1 cellular context compared by ENCODE assay signal in the genomic region with DNA sequence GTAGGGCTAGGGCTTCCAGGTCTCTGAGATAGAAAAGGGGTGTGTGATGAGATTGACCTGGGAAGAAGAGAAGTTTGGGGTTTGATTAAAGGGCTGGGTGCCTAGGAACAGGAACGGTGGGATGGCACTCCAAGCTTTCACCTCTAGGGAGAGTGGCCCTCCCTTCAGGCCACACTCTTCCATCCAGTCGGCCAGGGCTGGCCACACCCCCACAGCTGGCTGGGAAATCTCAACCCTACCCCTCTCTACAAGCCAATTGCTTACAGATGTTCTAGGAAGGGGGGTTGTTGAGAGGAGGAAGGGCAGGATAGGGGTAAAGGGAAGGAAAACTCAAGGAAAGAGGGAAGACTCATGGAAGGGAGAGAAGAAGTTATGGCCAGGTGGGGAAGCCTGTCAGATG.
A peak's percentile ranks its signal among the peaks of the same experiment; 100 is the strongest.
TF ChIP-seq lines count a peak whose summit lies in the region.

No MANE protein-coding gene starts in this region.

TF ChIP-seq in K562, 482 proteins besides CTCF, POLR2A, EP300 and RAD21:
- TF ChIP-seq IRF2 (CRISPR knock-in tag; IDR thresholded peaks at IDR 0.05) (no peak), U2AF2 (optimal IDR thresholded peaks at IDR 0.05; ENCODE audit: low read depth, low read length) (no peak), SMAD2 (IDR thresholded peaks at IDR 0.05; ENCODE audit: low read depth, low read length) (no peak), CSDE1 (IDR thresholded peaks at IDR 0.05) (no peak), GABPB2 (CRISPR knock-in tag; conservative IDR thresholded peaks at IDR 0.05) (no peak), ZNF263 (CRISPR knock-in tag; IDR thresholded peaks at IDR 0.05; ENCODE audit: borderline replicate concordance) (no peak), ZNF436 (CRISPR knock-in tag; IDR thresholded peaks at IDR 0.05) (no peak), ZNF354B (CRISPR knock-in tag; IDR thresholded peaks at IDR 0.05) (no peak), CBFB (CRISPR knock-in tag; IDR thresholded peaks at IDR 0.05) (no peak), XRCC5 (IDR thresholded peaks at IDR 0.05; ENCODE audit: low read depth, low read length) (no peak)
- TF ChIP-seq, protein P1, sequence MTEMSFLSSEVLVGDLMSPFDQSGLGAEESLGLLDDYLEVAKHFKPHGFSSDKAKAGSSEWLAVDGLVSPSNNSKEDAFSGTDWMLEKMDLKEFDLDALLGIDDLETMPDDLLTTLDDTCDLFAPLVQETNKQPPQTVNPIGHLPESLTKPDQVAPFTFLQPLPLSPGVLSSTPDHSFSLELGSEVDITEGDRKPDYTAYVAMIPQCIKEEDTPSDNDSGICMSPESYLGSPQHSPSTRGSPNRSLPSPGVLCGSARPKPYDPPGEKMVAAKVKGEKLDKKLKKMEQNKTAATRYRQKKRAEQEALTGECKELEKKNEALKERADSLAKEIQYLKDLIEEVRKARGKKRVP (CRISPR knock-in tag; IDR thresholded peaks at IDR 0.05), result no peak
- TF ChIP-seq, protein P2, sequence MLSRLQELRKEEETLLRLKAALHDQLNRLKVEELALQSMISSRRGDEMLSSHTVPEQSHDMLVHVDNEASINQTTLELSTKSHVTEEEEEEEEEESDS (CRISPR knock-in tag; IDR thresholded peaks at IDR 0.05), result no peak
- TF ChIP-seq, protein P3, sequence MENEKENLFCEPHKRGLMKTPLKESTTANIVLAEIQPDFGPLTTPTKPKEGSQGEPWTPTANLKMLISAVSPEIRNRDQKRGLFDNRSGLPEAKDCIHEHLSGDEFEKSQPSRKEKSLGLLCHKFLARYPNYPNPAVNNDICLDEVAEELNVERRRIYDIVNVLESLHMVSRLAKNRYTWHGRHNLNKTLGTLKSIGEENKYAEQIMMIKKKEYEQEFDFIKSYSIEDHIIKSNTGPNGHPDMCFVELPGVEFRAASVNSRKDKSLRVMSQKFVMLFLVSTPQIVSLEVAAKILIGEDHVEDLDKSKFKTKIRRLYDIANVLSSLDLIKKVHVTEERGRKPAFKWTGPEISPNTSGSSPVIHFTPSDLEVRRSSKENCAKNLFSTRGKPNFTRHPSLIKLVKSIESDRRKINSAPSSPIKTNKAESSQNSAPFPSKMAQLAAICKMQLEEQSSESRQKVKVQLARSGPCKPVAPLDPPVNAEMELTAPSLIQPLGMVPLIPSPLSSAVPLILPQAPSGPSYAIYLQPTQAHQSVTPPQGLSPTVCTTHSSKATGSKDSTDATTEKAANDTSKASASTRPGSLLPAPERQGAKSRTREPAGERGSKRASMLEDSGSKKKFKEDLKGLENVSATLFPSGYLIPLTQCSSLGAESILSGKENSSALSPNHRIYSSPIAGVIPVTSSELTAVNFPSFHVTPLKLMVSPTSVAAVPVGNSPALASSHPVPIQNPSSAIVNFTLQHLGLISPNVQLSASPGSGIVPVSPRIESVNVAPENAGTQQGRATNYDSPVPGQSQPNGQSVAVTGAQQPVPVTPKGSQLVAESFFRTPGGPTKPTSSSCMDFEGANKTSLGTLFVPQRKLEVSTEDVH (IDR thresholded peaks at IDR 0.05; ENCODE audit: low read depth, partially characterized antibody), result no peak
- TF ChIP-seq, protein P4, sequence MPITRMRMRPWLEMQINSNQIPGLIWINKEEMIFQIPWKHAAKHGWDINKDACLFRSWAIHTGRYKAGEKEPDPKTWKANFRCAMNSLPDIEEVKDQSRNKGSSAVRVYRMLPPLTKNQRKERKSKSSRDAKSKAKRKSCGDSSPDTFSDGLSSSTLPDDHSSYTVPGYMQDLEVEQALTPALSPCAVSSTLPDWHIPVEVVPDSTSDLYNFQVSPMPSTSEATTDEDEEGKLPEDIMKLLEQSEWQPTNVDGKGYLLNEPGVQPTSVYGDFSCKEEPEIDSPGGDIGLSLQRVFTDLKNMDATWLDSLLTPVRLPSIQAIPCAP (CRISPR knock-in tag; IDR thresholded peaks at IDR 0.05; ENCODE audit: borderline replicate concordance), result no peak
- TF ChIP-seq, protein P5, sequence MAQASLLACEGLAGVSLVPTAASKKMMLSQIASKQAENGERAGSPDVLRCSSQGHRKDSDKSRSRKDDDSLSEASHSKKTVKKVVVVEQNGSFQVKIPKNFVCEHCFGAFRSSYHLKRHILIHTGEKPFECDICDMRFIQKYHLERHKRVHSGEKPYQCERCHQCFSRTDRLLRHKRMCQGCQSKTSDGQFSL (CRISPR knock-in tag; IDR thresholded peaks at IDR 0.05), result peak; percentile 32; the same call in 1 of the 2 replicates
- TF ChIP-seq, protein P5 (tag; IDR thresholded peaks at IDR 0.05), result no peak
- TF ChIP-seq, protein P6, sequence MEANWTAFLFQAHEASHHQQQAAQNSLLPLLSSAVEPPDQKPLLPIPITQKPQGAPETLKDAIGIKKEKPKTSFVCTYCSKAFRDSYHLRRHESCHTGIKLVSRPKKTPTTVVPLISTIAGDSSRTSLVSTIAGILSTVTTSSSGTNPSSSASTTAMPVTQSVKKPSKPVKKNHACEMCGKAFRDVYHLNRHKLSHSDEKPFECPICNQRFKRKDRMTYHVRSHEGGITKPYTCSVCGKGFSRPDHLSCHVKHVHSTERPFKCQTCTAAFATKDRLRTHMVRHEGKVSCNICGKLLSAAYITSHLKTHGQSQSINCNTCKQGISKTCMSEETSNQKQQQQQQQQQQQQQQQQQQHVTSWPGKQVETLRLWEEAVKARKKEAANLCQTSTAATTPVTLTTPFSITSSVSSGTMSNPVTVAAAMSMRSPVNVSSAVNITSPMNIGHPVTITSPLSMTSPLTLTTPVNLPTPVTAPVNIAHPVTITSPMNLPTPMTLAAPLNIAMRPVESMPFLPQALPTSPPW (CRISPR knock-in tag; IDR thresholded peaks at IDR 0.05), result 0 out of 2 replicates have a peak, but pooled peaks have one; percentile 21
- TF ChIP-seq, protein P7, sequence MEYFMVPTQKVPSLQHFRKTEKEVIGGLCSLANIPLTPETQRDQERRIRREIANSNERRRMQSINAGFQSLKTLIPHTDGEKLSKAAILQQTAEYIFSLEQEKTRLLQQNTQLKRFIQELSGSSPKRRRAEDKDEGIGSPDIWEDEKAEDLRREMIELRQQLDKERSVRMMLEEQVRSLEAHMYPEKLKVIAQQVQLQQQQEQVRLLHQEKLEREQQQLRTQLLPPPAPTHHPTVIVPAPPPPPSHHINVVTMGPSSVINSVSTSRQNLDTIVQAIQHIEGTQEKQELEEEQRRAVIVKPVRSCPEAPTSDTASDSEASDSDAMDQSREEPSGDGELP (CRISPR knock-in tag; IDR thresholded peaks at IDR 0.05; ENCODE audit: borderline replicate concordance), result peak; percentile 63; the same call in 1 of the 2 replicates
